Comparison of ENCODE assay signal across 8 cellular contexts in genomic region chr4:123599061-123599919, GRCh38.
A peak's percentile ranks its signal among the peaks of the same experiment; 100 is the strongest.
DNase-seq lines count a peak whose midpoint lies in the region; ATAC-seq, FAIRE-seq and TF ChIP-seq lines count a peak whose summit lies in the region.

No MANE protein-coding gene starts in this region.

- peaks cover 3% of the 10 kb centered on the region for H3K9me3 Mint-ChIP-seq in T-helper 2 cell treated with Interferon-gamma antibody and Interleukin-4, amounts not matched to agents 5 μg/mL and 100 μg/mL, for 36 hours

- no peak for TF ChIP-seq RAD21 in K562 (CRISPR knock-in tag; conservative IDR thresholded peaks at IDR 0.05 in 1 of 2, IDR thresholded peaks at IDR 0.05 in 1 of 2)

- peak overlapping the region; percentile 67 for H3K27ac ChIP-seq in K562 (ENCODE audit: extremely low read depth, low read depth, low read length)
- peak overlapping the region; percentile 37 for H3K27ac ChIP-seq in muscle layer of duodenum (ENCODE audit: low read length)

- BruUV-seq in K562 (replicated peaks; lab: Mats Ljungman, UMichigan): no TSS peak

- no peak for DNase-seq in K562 (ENCODE audit: extremely low read depth in 1 of 4, low spot score in 3 of 4)
- DNase-seq in T-helper 2 cell treated with Interferon-gamma antibody and Interleukin-4, amounts not matched to agents 5 μg/mL and 100 μg/mL, for 36 hours (ENCODE audit: low spot score): no peak
- no peak for DNase-seq in retina
- DNase-seq in COLO668 (lab: John Stamatoyannopoulos, UW; ENCODE audit: unreplicated experiment): no peak
- DNase-seq in NCI-H1694 (lab: John Stamatoyannopoulos, UW): no peak

- H3K4me1 Mint-ChIP-seq in T-helper 2 cell treated with Interferon-gamma antibody and Interleukin-4, amounts not matched to agents 5 μg/mL and 100 μg/mL, for 36 hours (ENCODE audit: low read depth): peaks cover 34% of the 10 kb centered on the region

- H3K27me3 Mint-ChIP-seq in T-helper 2 cell treated with Interferon-gamma antibody and Interleukin-4, amounts not matched to agents 5 μg/mL and 100 μg/mL, for 36 hours (ENCODE audit: low read depth): peaks cover 10% of the 10 kb centered on the region

- H3K27ac Mint-ChIP-seq in T-helper 2 cell treated with Interferon-gamma antibody and Interleukin-4, amounts not matched to agents 5 μg/mL and 100 μg/mL, for 36 hours: no peak overlapping the region

- H3K4me2 ChIP-seq in K562 (ENCODE audit: insufficient read depth, low read length): no peak overlapping the region

- H3K27me3 ChIP-seq in K562 (ENCODE audit: control insufficient read depth in 2 of 2, insufficient read depth in 2 of 2, low read length in 2 of 2) (no peaks in the 10 kb centered on the region), muscle layer of duodenum (ENCODE audit: low read depth, low read length) (no peaks in the 10 kb centered on the region)

- CTCF ChIA-PET in K562 (lab: Yijun Ruan, JAX; ENCODE audit: low intra/inter-chr PET ratio): no interaction called here

- in situ Hi-C loops in K562 (cut with MboI): no loop called here

- H3K9me3 ChIP-seq in K562 (replicated peaks; ENCODE audit: control insufficient read depth, insufficient read depth, low read depth, low read length) (no peaks in the 10 kb centered on the region), muscle layer of duodenum (ENCODE audit: control insufficient read depth in 1 of 2, low read length in 2 of 2) (no peaks in the 10 kb centered on the region)

- H4K20me1 ChIP-seq in K562 (replicated peaks; ENCODE audit: control insufficient read depth, insufficient read depth, low read length): no peaks in the 10 kb centered on the region

- H3K4me1 ChIP-seq in K562 (replicated peaks in 1 of 2; ENCODE audit: control insufficient read depth in 2 of 2, insufficient read depth in 2 of 2, low read length in 2 of 2) (peaks cover 0 to 26% of the 10 kb centered on the region in 2 experiments; a peak in 4 of 5 replicates), muscle layer of duodenum (ENCODE audit: control insufficient read depth in 1 of 2, insufficient read depth in 2 of 2, low read length in 2 of 2) (peaks cover 14 to 20% of the 10 kb centered on the region in 2 donors)

- intact Hi-C loops in K562 (cut with micrococcal nuclease): no loop called here

- peak overlapping the region in 1 of 2 experiments; percentile 52; a peak in 2 of 4 replicates for H3K9ac ChIP-seq in K562 (ENCODE audit: insufficient read depth in 1 of 2, low read depth in 2 of 2, low read length in 2 of 2)

- TF ChIP-seq CTCF in K562 (IDR thresholded peaks at IDR 0.05 in 2 of 3, conservative IDR thresholded peaks at IDR 0.05 in 1 of 3; ENCODE audit: insufficient read depth in 2 of 3, low read depth in 1 of 3, low read length in 3 of 3): no peak

- POLR2A ChIA-PET in K562 (lab: Yijun Ruan, JAX): no interaction called here

- ATAC-seq in GM19328 (IDR thresholded peaks at IDR 0.05; ENCODE audit: unreplicated experiment) (peak; percentile 8), HG03175 (IDR thresholded peaks at IDR 0.05; ENCODE audit: unreplicated experiment) (peak; percentile 13), K562 (peak; percentile 30)

- no peaks in the 10 kb centered on the region for H3K79me2 ChIP-seq in K562 (ENCODE audit: control insufficient read depth, insufficient read depth, low read length)

- 53% methylated on average over 3 of the region's 3 CpGs for WGBS in K562 (ENCODE audit: insufficient coverage, low coverage, missing lambda C conversion rate)

- no peak overlapping the region for H3K4me3 Mint-ChIP-seq in T-helper 2 cell treated with Interferon-gamma antibody and Interleukin-4, amounts not matched to agents 5 μg/mL and 100 μg/mL, for 36 hours

- no peak for TF ChIP-seq EP300 in K562 (IDR thresholded peaks at IDR 0.05; ENCODE audit: low read length)

- H3K36me3 ChIP-seq in K562 (ENCODE audit: control insufficient read depth, insufficient read depth, low read length) (no peaks in the 10 kb centered on the region), muscle layer of duodenum (ENCODE audit: control insufficient read depth in 1 of 2, insufficient read depth in 2 of 2, low read length in 2 of 2) (no peaks in the 10 kb centered on the region)

- H3K36me3 Mint-ChIP-seq in T-helper 2 cell treated with Interferon-gamma antibody and Interleukin-4, amounts not matched to agents 5 μg/mL and 100 μg/mL, for 36 hours (ENCODE audit: low read depth): no peaks in the 10 kb centered on the region

- FAIRE-seq in K562 (lab: Jason Lieb, UNC): no peak

- no peak overlapping the region for H3K4me3 ChIP-seq in K562
- H3K4me3 ChIP-seq in muscle layer of duodenum (ENCODE audit: low read depth in 1 of 2, low read length in 2 of 2): no peak overlapping the region

- H3K9me1 ChIP-seq in K562 (ENCODE audit: control insufficient read depth, insufficient read depth, low read length): no peaks in the 10 kb centered on the region

- peak overlapping the region; percentile 61 for H2AFZ ChIP-seq in K562 (ENCODE audit: low read depth, low read length)

- TF ChIP-seq POLR2A in K562 (conservative IDR thresholded peaks at IDR 0.05): no peak

TF ChIP-seq in K562, 482 proteins besides CTCF, POLR2A, EP300 and RAD21:
- peak; percentile 34 to 47; a peak in 3 of 4 replicates for TF ChIP-seq KDM1A (IDR thresholded peaks at IDR 0.05)
- TF ChIP-seq BCOR (IDR thresholded peaks at IDR 0.05): 0 out of 2 replicates have a peak, but pooled peaks have one; percentile 47
- no peak for TF ChIP-seq RAD51 (IDR thresholded peaks at IDR 0.05; ENCODE audit: borderline replicate concordance, low read depth)
- TF ChIP-seq BACH1 (tag; IDR thresholded peaks at IDR 0.05): 0 out of 2 replicates have a peak, but pooled peaks have one; percentile 6
- TF ChIP-seq ATF3 (IDR thresholded peaks at IDR 0.05): peak; percentile 73
- no peak for TF ChIP-seq ATF3 (CRISPR knock-in tag; conservative IDR thresholded peaks at IDR 0.05)
- 0 out of 2 replicates have a peak, but pooled peaks have one; percentile 29 for TF ChIP-seq RBFOX2 (IDR thresholded peaks at IDR 0.05; ENCODE audit: low read depth, low read length)
- TF ChIP-seq JUND (IDR thresholded peaks at IDR 0.05; ENCODE audit: borderline replicate concordance, low read depth, low read length): no peak
- 0 out of 3 replicates have a peak, but pooled peaks have one; percentile 1 for TF ChIP-seq JUND (tag; IDR thresholded peaks at IDR 0.05; ENCODE audit: borderline replicate concordance, low read depth, low read length)
- peak; percentile 60 for TF ChIP-seq CEBPB (tag; IDR thresholded peaks at IDR 0.05)
- TF ChIP-seq HMGXB4 (CRISPR knock-in tag; IDR thresholded peaks at IDR 0.05): no peak
- no peak for TF ChIP-seq ZNF124 (CRISPR knock-in tag; IDR thresholded peaks at IDR 0.05)
- no peak for TF ChIP-seq PURB (CRISPR knock-in tag; IDR thresholded peaks at IDR 0.05; ENCODE audit: low read depth)
- no peak for TF ChIP-seq TAF1 (IDR thresholded peaks at IDR 0.05; ENCODE audit: control insufficient read depth, extremely low read depth, insufficient read depth, low read length, severe bottlenecking)
- peak; percentile 31 for TF ChIP-seq ZFP36 (IDR thresholded peaks at IDR 0.05; ENCODE audit: low read depth, low read length, partially characterized antibody)
- TF ChIP-seq POU5F1 (IDR thresholded peaks at IDR 0.05; ENCODE audit: borderline replicate concordance, low read depth, low read length, partially characterized antibody): no peak
- TF ChIP-seq RBM25 (IDR thresholded peaks at IDR 0.05; ENCODE audit: low read depth, low read length, severe bottlenecking): peak; percentile 85
- TF ChIP-seq CEBPG (CRISPR knock-in tag; IDR thresholded peaks at IDR 0.05): no peak
- TF ChIP-seq CEBPG (tag; conservative IDR thresholded peaks at IDR 0.05 in 1 of 2, IDR thresholded peaks at IDR 0.05 in 1 of 2): peak; percentile 85
